ENCODE assay signal across 10 cellular contexts in genomic region chr6:41938590-41938989, GRCh38. TPM values are rescaled to one million over a fixed set of nuclear protein-coding genes. Genes with fewer than 3 reads are reported as not detected.
DNase-seq lines count a peak whose midpoint lies in the region; ATAC-seq and TF ChIP-seq lines count a peak whose summit lies in the region.
"Had no signal": no experiment of that assay in that cellular context is flagged by ENCODE, and none has a peak within 500 bp of the region (broad histone marks: within the 10 kb centered on the region; RNA-seq: fewer than 3 reads in every experiment).

No MANE protein-coding gene starts in this region.

- H3K4me1 Mint-ChIP-seq in nephron progenitor cell, result peaks cover 44% of the 10 kb centered on the region

- H3K36me3 ChIP-seq in MM.1S (replicated peaks; ENCODE audit: insufficient read depth, low read length), result 0 out of 2 replicates have a peak, but pooled peaks cover 9% of the 10 kb centered on the region

- peak overlapping the region; percentile 19 for H3K27ac Mint-ChIP-seq in nephron progenitor cell

- peak overlapping the region; percentile 11 for H3K27ac ChIP-seq in caudate nucleus (ENCODE audit: low read depth, low read length)
- H3K27ac ChIP-seq in MM.1S (ENCODE audit: low read length), result no peak overlapping the region

- H3K79me2 ChIP-seq in MM.1S (ENCODE audit: low read length), result peaks cover 54% of the 10 kb centered on the region

- H3K9me3 ChIP-seq in MM.1S (replicated peaks; ENCODE audit: insufficient read depth, low read length), result no peaks in the 10 kb centered on the region

- peak overlapping the region; percentile 88 for H3K4me3 Mint-ChIP-seq in nephron progenitor cell

- H3K4me3 ChIP-seq in AG10803 (ENCODE audit: low read length) (peak overlapping the region; percentile 97), MM.1S (ENCODE audit: low read length) (no peak overlapping the region)
- peak overlapping the region; percentile 97 for H3K4me3 ChIP-seq in Jurkat, Clone E6-1 (ENCODE audit: low read length)

- TF ChIP-seq CTCF in AG10803 (conservative IDR thresholded peaks at IDR 0.05; ENCODE audit: low read length) (no peak), nephron progenitor cell (IDR thresholded peaks at IDR 0.05) (no peak), MM.1S (IDR thresholded peaks at IDR 0.05; ENCODE audit: low read length) (no peak), GM13977 (IDR thresholded peaks at IDR 0.05; ENCODE audit: extremely low read depth, insufficient read depth, missing control alignments) (no peak)

- peaks cover 11% of the 10 kb centered on the region for H3K36me3 Mint-ChIP-seq in nephron progenitor cell (ENCODE audit: low read depth)

- H3K9me2 ChIP-seq in MM.1S (replicated peaks; ENCODE audit: insufficient read depth, low read length), result no peaks in the 10 kb centered on the region

- no peaks in the 10 kb centered on the region for H3K27me3 ChIP-seq in MM.1S (replicated peaks; ENCODE audit: insufficient read depth, low read length)

- peaks cover 10% of the 10 kb centered on the region for H3K27me3 Mint-ChIP-seq in nephron progenitor cell (ENCODE audit: low read depth, poor library complexity)

- H3K4me2 ChIP-seq in MM.1S (ENCODE audit: low read depth, low read length), result no peak overlapping the region

- H3F3A ChIP-seq in MM.1S (ENCODE audit: insufficient read depth, low read length), result peaks cover 24% of the 10 kb centered on the region

- DNase-seq in AG10803 (ENCODE audit: low read depth) (no peak), caudate nucleus (lab: John Stamatoyannopoulos, UW) (no peak), nephron progenitor cell (no peak), MM.1S (no peak), GM13977 (ENCODE audit: low spot score) (no peak)
- DNase-seq in Jurkat, Clone E6-1 (ENCODE audit: low read depth, low spot score), result no peak
- DNase-seq in stimulated activated CD4-positive, alpha-beta T cell treated with anti-CD3 and anti-CD28 coated beads, Interleukin-2, amount 100 ng/mL, for 24 hours, result no peak
- DNase-seq: DMS79 had no signal

- H3K4me1 ChIP-seq in MM.1S (ENCODE audit: low read length), result peaks cover 37% of the 10 kb centered on the region

- in situ Hi-C loops in GM13977 (cut with MboI; ENCODE audit: low pct_unique_long_range_greater_than_20kb, low sequenced_read_pairs, unreplicated experiment), result no loop called here

- no peak overlapping the region for H3K9ac ChIP-seq in MM.1S (ENCODE audit: low read length)

- H3K9me3 Mint-ChIP-seq in nephron progenitor cell, result no peaks in the 10 kb centered on the region

- ATAC-seq in GM19351 (IDR thresholded peaks at IDR 0.05; ENCODE audit: unreplicated experiment), result no peak
- ATAC-seq: left colon had no signal

- H2AFZ ChIP-seq in MM.1S (ENCODE audit: low read length), result no peak overlapping the region

- H4K20me1 ChIP-seq in MM.1S (ENCODE audit: insufficient read depth, low read length), result no peaks in the 10 kb centered on the region

RNA-seq across cellular contexts. Expression of gene CCND3, which starts 3.0 kb away (rescaled TPM):
- polyA plus RNA-seq in Jurkat, Clone E6-1 (2012; ENCODE audit: insufficient read depth, insufficient read length), result 382 TPM

RNA-seq across cellular contexts. Expression of gene BYSL, which starts 17.3 kb away (rescaled TPM):
- polyA plus RNA-seq in Jurkat, Clone E6-1 (2012; ENCODE audit: insufficient read depth, insufficient read length), result 87.7 TPM

RNA-seq across cellular contexts. Expression of gene MED20, which starts 17.7 kb away (rescaled TPM):
- polyA plus RNA-seq in Jurkat, Clone E6-1 (2012; ENCODE audit: insufficient read depth, insufficient read length), result 36.1 TPM

RNA-seq across cellular contexts. Expression of gene USP49, which starts 43.4 kb away (rescaled TPM):
- 28.3 TPM for polyA plus RNA-seq in Jurkat, Clone E6-1 (2012; ENCODE audit: insufficient read depth, insufficient read length)
